Comparison of ENCODE assay signal across 8 cellular contexts in genomic region chr9:129027224-129027684, GRCh38. TPM values are rescaled to one million over a fixed set of nuclear protein-coding genes. Genes with fewer than 3 reads are reported as not detected.
DNase-seq lines count a peak whose midpoint lies in the region; ATAC-seq, FAIRE-seq and TF ChIP-seq lines count a peak whose summit lies in the region.

No MANE protein-coding gene starts in this region.

- peak overlapping the region; percentile 39 for H3K9ac ChIP-seq in keratinocyte (ENCODE audit: control insufficient read depth, extremely low read depth, insufficient read depth, low read length)

- H3K9me1 ChIP-seq in keratinocyte (ENCODE audit: control insufficient read depth, extremely low read depth, insufficient read depth, low read length), result peaks cover 6% of the 10 kb centered on the region

- FAIRE-seq in keratinocyte (lab: Jason Lieb, UNC), result no peak

- H3K27ac Mint-ChIP-seq in activated T-cell treated with anti-CD3 and anti-CD28 coated beads, Interleukin-2, amount 50 U/mL, for 72 hours, result peak overlapping the region; percentile 51
- H3K27ac Mint-ChIP-seq in activated T-helper 1 cell treated with anti-CD3 and anti-CD28 coated beads, Interleukin-12 subunit alpha, Interleukin-12 subunit beta, Interleukin-2, Interleukin-4 antibody, amounts not matched to agents 30 ng/mL and 10 ng/mL and 1 ng/mL, durations not matched to agents 14 hours and 24 hours and 36 hours, result peak overlapping the region; percentile 80

- H3K9me3 ChIP-seq in keratinocyte (ENCODE audit: control insufficient read depth, low read depth, low read length) (no peaks in the 10 kb centered on the region), thymus (ENCODE audit: control insufficient read depth) (no peaks in the 10 kb centered on the region)

- dilution Hi-C loops in keratinocyte (cut with MboI; ENCODE audit: extremely low pct_ligation_motif_present, low sequenced_read_pairs), result no loop called here

- no peaks in the 10 kb centered on the region for H3K9me3 Mint-ChIP-seq in activated T-cell treated with anti-CD3 and anti-CD28 coated beads, Interleukin-2, amount 50 U/mL, for 72 hours
- no peaks in the 10 kb centered on the region for H3K9me3 Mint-ChIP-seq in activated T-helper 1 cell treated with anti-CD3 and anti-CD28 coated beads, Interleukin-12 subunit alpha, Interleukin-12 subunit beta, Interleukin-2, Interleukin-4 antibody, amounts not matched to agents 30 ng/mL and 10 ng/mL and 1 ng/mL, durations not matched to agents 14 hours and 24 hours and 36 hours

- H3K4me1 Mint-ChIP-seq in activated T-cell treated with anti-CD3 and anti-CD28 coated beads, Interleukin-2, amount 50 U/mL, for 72 hours (ENCODE audit: low read depth), result peaks cover 41% of the 10 kb centered on the region
- H3K4me1 Mint-ChIP-seq in activated T-helper 1 cell treated with anti-CD3 and anti-CD28 coated beads, Interleukin-12 subunit alpha, Interleukin-12 subunit beta, Interleukin-2, Interleukin-4 antibody, amounts not matched to agents 30 ng/mL and 10 ng/mL and 1 ng/mL, durations not matched to agents 14 hours and 24 hours and 36 hours (ENCODE audit: low read depth), result peaks cover 33% of the 10 kb centered on the region

- no peaks in the 10 kb centered on the region for H3K27me3 ChIP-seq in keratinocyte (ENCODE audit: control insufficient read depth, extremely low read depth, insufficient read depth, low read length)
- no peaks in the 10 kb centered on the region for H3K27me3 ChIP-seq in thymus (ENCODE audit: control insufficient read depth, insufficient read depth)

- peak overlapping the region; percentile 80 for H3K4me2 ChIP-seq in keratinocyte (ENCODE audit: control insufficient read depth, extremely low read depth, insufficient read depth, low read depth, low read length)

- no peak for TF ChIP-seq CTCF in keratinocyte (optimal IDR thresholded peaks at IDR 0.05 in 1 of 3, IDR thresholded peaks at IDR 0.05 in 1 of 3, conservative IDR thresholded peaks at IDR 0.05 in 1 of 3; ENCODE audit: extremely low read depth in 1 of 3, insufficient read depth in 2 of 3, low read length in 3 of 3)

- 70% methylated on average over 9 of the region's 9 CpGs for WGBS in thymus

- peaks cover 0 to 1% of the 10 kb centered on the region in 2 donors for H3K36me3 Mint-ChIP-seq in activated T-cell treated with anti-CD3 and anti-CD28 coated beads, Interleukin-2, amount 50 U/mL, for 72 hours (ENCODE audit: insufficient read depth in 2 of 2)
- H3K36me3 Mint-ChIP-seq in activated T-helper 1 cell treated with anti-CD3 and anti-CD28 coated beads, Interleukin-12 subunit alpha, Interleukin-12 subunit beta, Interleukin-2, Interleukin-4 antibody, amounts not matched to agents 30 ng/mL and 10 ng/mL and 1 ng/mL, durations not matched to agents 14 hours and 24 hours and 36 hours (ENCODE audit: low read depth), result no peaks in the 10 kb centered on the region

- peaks cover 24% of the 10 kb centered on the region for H3K79me2 ChIP-seq in keratinocyte (ENCODE audit: control insufficient read depth, insufficient read depth, low read length)

- intact Hi-C loops in activated T-helper 1 cell treated with anti-CD3 and anti-CD28 coated beads, Interleukin-12 subunit alpha, Interleukin-12 subunit beta, Interleukin-2, Interleukin-4 antibody, amounts not matched to agents 30 ng/mL and 10 ng/mL and 1 ng/mL, durations not matched to agents 14 hours and 24 hours and 36 hours (cut with micrococcal nuclease), result loop anchor here (5.0 kb wide), 3 partner anchors 210 to 475 kb away; partner anchors contain the start of genes ENDOG, SPTAN1 and ZER1

- no peak overlapping the region for H2AFZ ChIP-seq in keratinocyte (ENCODE audit: control insufficient read depth, low read length)

- no peaks in the 10 kb centered on the region for H3K27me3 Mint-ChIP-seq in activated T-cell treated with anti-CD3 and anti-CD28 coated beads, Interleukin-2, amount 50 U/mL, for 72 hours (ENCODE audit: low read depth)
- no peaks in the 10 kb centered on the region for H3K27me3 Mint-ChIP-seq in activated T-helper 1 cell treated with anti-CD3 and anti-CD28 coated beads, Interleukin-12 subunit alpha, Interleukin-12 subunit beta, Interleukin-2, Interleukin-4 antibody, amounts not matched to agents 30 ng/mL and 10 ng/mL and 1 ng/mL, durations not matched to agents 14 hours and 24 hours and 36 hours (ENCODE audit: insufficient read depth)

- H3K36me3 ChIP-seq in keratinocyte (ENCODE audit: control insufficient read depth in 2 of 2, extremely low read depth in 1 of 2, insufficient read depth in 2 of 2, low read length in 2 of 2), result no peaks in the 10 kb centered on the region
- H3K36me3 ChIP-seq in thymus (ENCODE audit: control insufficient read depth, insufficient read depth), result no peaks in the 10 kb centered on the region

- DNase-seq in activated T-cell treated with anti-CD3 and anti-CD28 coated beads, Interleukin-2, amount 50 U/mL, for 72 hours, result no peak
- DNase-seq in activated T-cell treated with anti-CD3 and anti-CD28 coated beads, Interleukin-2, amount 50 U/mL, for 48 hours, result no peak
- no peak for DNase-seq in activated T-helper 1 cell treated with anti-CD3 and anti-CD28 coated beads, Interleukin-12 subunit alpha, Interleukin-12 subunit beta, Interleukin-2, Interleukin-4 antibody, amounts not matched to agents 30 ng/mL and 10 ng/mL and 1 ng/mL, durations not matched to agents 14 hours and 24 hours and 36 hours (ENCODE audit: low spot score)
- DNase-seq in keratinocyte (ENCODE audit: low read depth, low spot score) (no peak), UCSD-AML1 (lab: John Stamatoyannopoulos, UW; ENCODE audit: unreplicated experiment) (no peak), T1000 (lab: John Stamatoyannopoulos, UW) (no peak)
- DNase-seq in central memory CD4-positive, alpha-beta T cell, result no peak

- H3K27ac ChIP-seq in keratinocyte (ENCODE audit: control insufficient read depth, insufficient read depth, low read length) (peak overlapping the region; percentile 44), thymus (ENCODE audit: low read depth) (no peak overlapping the region)

- H4K20me1 ChIP-seq in keratinocyte (ENCODE audit: control insufficient read depth, extremely low read depth, insufficient read depth, low read length), result no peaks in the 10 kb centered on the region

- ATAC-seq in activated T-cell treated with anti-CD3 and anti-CD28 coated beads, Interleukin-2, amount 50 U/mL, for 72 hours (replicated peaks in 1 of 2), result no peak

- H3K4me3 Mint-ChIP-seq in activated T-cell treated with anti-CD3 and anti-CD28 coated beads, Interleukin-2, amount 50 U/mL, for 72 hours, result peak overlapping the region; percentile 93 to 95
- H3K4me3 Mint-ChIP-seq in activated T-helper 1 cell treated with anti-CD3 and anti-CD28 coated beads, Interleukin-12 subunit alpha, Interleukin-12 subunit beta, Interleukin-2, Interleukin-4 antibody, amounts not matched to agents 30 ng/mL and 10 ng/mL and 1 ng/mL, durations not matched to agents 14 hours and 24 hours and 36 hours, result peak overlapping the region; percentile 91

- H3K4me1 ChIP-seq in keratinocyte (ENCODE audit: control insufficient read depth, extremely low read depth, insufficient read depth, low read length), result peaks cover 31% of the 10 kb centered on the region
- peaks cover 13% of the 10 kb centered on the region for H3K4me1 ChIP-seq in thymus (ENCODE audit: control insufficient read depth, insufficient read depth, low read length)

- H3K4me3 ChIP-seq in keratinocyte (ENCODE audit: control insufficient read depth in 2 of 3, extremely low read depth in 1 of 3, insufficient read depth in 2 of 3, low read depth in 1 of 3, low read length in 3 of 3), result peak overlapping the region; percentile 55 to 78 (median 64)
- peak overlapping the region; percentile 73 for H3K4me3 ChIP-seq in thymus (ENCODE audit: low read length)

RNA-seq across cellular contexts. Expression of gene SH3GLB2, which starts 0.9 kb away (rescaled TPM):
- 10 to 100 TPM; 41.3 to 41.8 TPM for total RNA-seq in activated T-cell treated with anti-CD3 and anti-CD28 coated beads, Interleukin-2, amount 50 U/mL, for 72 hours
- total RNA-seq in activated T-helper 1 cell treated with anti-CD3 and anti-CD28 coated beads, Interleukin-12 subunit alpha, Interleukin-12 subunit beta, Interleukin-2, Interleukin-4 antibody, amounts not matched to agents 30 ng/mL and 10 ng/mL and 1 ng/mL, durations not matched to agents 14 hours and 24 hours and 36 hours, result 71.1 and 74.8 TPM in 2 replicates
- polyA plus RNA-seq in keratinocyte (37.1 to 75.7 TPM (median 41.2 TPM) in 3 replicates), thymus (134 TPM)
- 62.8 TPM for polyA plus RNA-seq in keratinocyte (2011; ENCODE audit: low read depth)
- 23.7 and 32.8 TPM in 2 replicates for polyA plus RNA-seq in keratinocyte (2011; cell fraction: cytosol; rRNA removed)
- 141 and 164 TPM in 2 replicates for polyA plus RNA-seq in keratinocyte (2011; cell fraction: nucleus; rRNA removed)
- polyA plus RNA-seq in keratinocyte (2012; ENCODE audit: low replicate concordance), result 27.5 and 73.3 TPM in 2 replicates
- 27.1 to 46.7 TPM (median 40.4 TPM) in 3 replicates for polyA minus RNA-seq in keratinocyte
- polyA minus RNA-seq in keratinocyte (2011; cell fraction: cytosol; rRNA and poly(A)+ RNA removed), result 29.7 TPM
- 16.1 and 16.6 TPM in 2 replicates for polyA minus RNA-seq in keratinocyte (2011; cell fraction: nucleus; rRNA and poly(A)+ RNA removed)

RNA-seq across cellular contexts. Expression of gene MIGA2, which starts 9.2 kb away (rescaled TPM):
- 10 to 100 TPM; 38.5 to 41.5 TPM for total RNA-seq in activated T-cell treated with anti-CD3 and anti-CD28 coated beads, Interleukin-2, amount 50 U/mL, for 72 hours
- total RNA-seq in activated T-helper 1 cell treated with anti-CD3 and anti-CD28 coated beads, Interleukin-12 subunit alpha, Interleukin-12 subunit beta, Interleukin-2, Interleukin-4 antibody, amounts not matched to agents 30 ng/mL and 10 ng/mL and 1 ng/mL, durations not matched to agents 14 hours and 24 hours and 36 hours, result 43.4 and 43.8 TPM in 2 replicates
- polyA plus RNA-seq in keratinocyte (8.5 to 15.0 TPM (median 9.5 TPM) in 3 replicates), thymus (43.0 TPM)
- 3.8 TPM for polyA plus RNA-seq in keratinocyte (2011; ENCODE audit: low read depth)
- 3.6 and 7.1 TPM in 2 replicates for polyA plus RNA-seq in keratinocyte (2011; cell fraction: cytosol; rRNA removed)
- 42.9 and 48.3 TPM in 2 replicates for polyA plus RNA-seq in keratinocyte (2011; cell fraction: nucleus; rRNA removed)
- 10.3 and 14.9 TPM in 2 replicates for polyA plus RNA-seq in keratinocyte (2012; ENCODE audit: low replicate concordance)
- polyA minus RNA-seq in keratinocyte, result 9.5 to 13.6 TPM (median 11.8 TPM) in 3 replicates
- polyA minus RNA-seq in keratinocyte (2011; cell fraction: cytosol; rRNA and poly(A)+ RNA removed), result 11.1 TPM
- 19.4 and 25.4 TPM in 2 replicates for polyA minus RNA-seq in keratinocyte (2011; cell fraction: nucleus; rRNA and poly(A)+ RNA removed)

RNA-seq across cellular contexts. Expression of gene DOLPP1, which starts 53.7 kb away (rescaled TPM):
- 10 to 100 TPM; 17.1 to 22.3 TPM for total RNA-seq in activated T-cell treated with anti-CD3 and anti-CD28 coated beads, Interleukin-2, amount 50 U/mL, for 72 hours
- 28.4 and 30.2 TPM in 2 replicates for total RNA-seq in activated T-helper 1 cell treated with anti-CD3 and anti-CD28 coated beads, Interleukin-12 subunit alpha, Interleukin-12 subunit beta, Interleukin-2, Interleukin-4 antibody, amounts not matched to agents 30 ng/mL and 10 ng/mL and 1 ng/mL, durations not matched to agents 14 hours and 24 hours and 36 hours
- polyA plus RNA-seq in keratinocyte (14.2 to 17.7 TPM (median 16.7 TPM) in 3 replicates), thymus (9.6 TPM)
- 8.6 TPM for polyA plus RNA-seq in keratinocyte (2011; ENCODE audit: low read depth)
- 12.0 and 12.3 TPM in 2 replicates for polyA plus RNA-seq in keratinocyte (2011; cell fraction: cytosol; rRNA removed)
- polyA plus RNA-seq in keratinocyte (2011; cell fraction: nucleus; rRNA removed), result 30.2 and 33.2 TPM in 2 replicates
- 10.1 and 14.0 TPM in 2 replicates for polyA plus RNA-seq in keratinocyte (2012; ENCODE audit: low replicate concordance)
- 12.3 to 26.1 TPM (median 18.2 TPM) in 3 replicates for polyA minus RNA-seq in keratinocyte
- 13.0 TPM for polyA minus RNA-seq in keratinocyte (2011; cell fraction: cytosol; rRNA and poly(A)+ RNA removed)
- polyA minus RNA-seq in keratinocyte (2011; cell fraction: nucleus; rRNA and poly(A)+ RNA removed), result 10.4 and 13.4 TPM in 2 replicates
